Comparison of ENCODE assay signal across 17 cellular contexts in the genomic region with DNA sequence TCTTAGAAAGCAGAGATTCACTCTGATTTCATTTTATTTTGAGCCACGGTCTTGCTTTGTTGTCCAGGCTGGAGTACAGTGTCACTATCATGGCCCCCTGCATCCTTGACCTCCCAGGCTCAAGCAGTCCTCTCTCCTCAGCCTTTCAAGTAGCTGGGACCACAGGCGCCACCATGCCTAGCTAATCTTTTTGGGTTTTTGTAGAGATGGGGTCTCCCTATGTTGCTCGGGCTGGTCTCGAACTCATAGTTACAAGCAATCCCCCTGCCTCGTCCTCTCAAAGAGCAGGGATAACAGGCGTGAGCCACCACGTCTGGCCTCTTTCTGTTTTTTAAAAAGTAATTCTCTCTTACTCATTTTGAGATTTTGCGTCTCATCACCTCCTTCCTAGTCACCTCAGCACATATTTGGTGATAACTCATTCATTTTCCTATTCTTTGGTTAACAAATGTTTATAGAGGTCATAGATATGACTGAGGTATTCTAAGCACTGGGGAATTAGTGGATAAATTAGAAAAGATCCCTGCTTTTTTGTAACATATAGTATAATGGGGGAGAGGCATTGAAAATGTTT.
"Had no signal": no experiment of that assay in that cellular context is flagged by ENCODE, and none has a peak within 500 bp of the region (broad histone marks: within the 10 kb centered on the region; RNA-seq: fewer than 3 reads in every experiment).

No MANE protein-coding gene starts in this region.

- H3K27ac Mint-ChIP-seq: activated B cell treated with CpG ODN at 0.5 μM for 24 hours, nephron progenitor cell had no signal

- H3K4me3 Mint-ChIP-seq: activated B cell treated with CpG ODN at 0.5 μM for 24 hours, nephron progenitor cell had no signal

- H3K36me3 ChIP-seq: ascending aorta, breast epithelium, stomach, upper lobe of left lung had no signal

- H3K4me3 ChIP-seq: ascending aorta, breast epithelium, stomach, testis, upper lobe of left lung had no signal

- H3K27ac ChIP-seq: ascending aorta, epithelial cell of prostate, RWPE1, stomach, testis, upper lobe of left lung had no signal

- H3K9me3 ChIP-seq: ascending aorta, breast epithelium, stomach, testis, upper lobe of left lung had no signal

- DNase-seq: activated B cell treated with CpG ODN at 0.5 μM for 24 hours; cerebellar nuclear complex; dermis blood vessel endothelial cell; foreskin melanocyte; head of caudate nucleus; kidney glomerular epithelial cell; mesenchymal stem cell; nephron progenitor cell; occipital lobe; stimulated activated CD4-positive, alpha-beta T cell treated with anti-CD3 and anti-CD28 coated beads, Interleukin-2, amount 100 ng/mL, for 48 hours; stomach; testis; upper lobe of left lung had no signal

- H3K27me3 Mint-ChIP-seq: activated B cell treated with CpG ODN at 0.5 μM for 24 hours had no signal

- H3K9me3 Mint-ChIP-seq: activated B cell treated with CpG ODN at 0.5 μM for 24 hours, nephron progenitor cell had no signal

- H3K27me3 ChIP-seq: ascending aorta, breast epithelium, stomach, testis, upper lobe of left lung had no signal
